8 cellular contexts compared by ENCODE assay signal in the genomic region with DNA sequence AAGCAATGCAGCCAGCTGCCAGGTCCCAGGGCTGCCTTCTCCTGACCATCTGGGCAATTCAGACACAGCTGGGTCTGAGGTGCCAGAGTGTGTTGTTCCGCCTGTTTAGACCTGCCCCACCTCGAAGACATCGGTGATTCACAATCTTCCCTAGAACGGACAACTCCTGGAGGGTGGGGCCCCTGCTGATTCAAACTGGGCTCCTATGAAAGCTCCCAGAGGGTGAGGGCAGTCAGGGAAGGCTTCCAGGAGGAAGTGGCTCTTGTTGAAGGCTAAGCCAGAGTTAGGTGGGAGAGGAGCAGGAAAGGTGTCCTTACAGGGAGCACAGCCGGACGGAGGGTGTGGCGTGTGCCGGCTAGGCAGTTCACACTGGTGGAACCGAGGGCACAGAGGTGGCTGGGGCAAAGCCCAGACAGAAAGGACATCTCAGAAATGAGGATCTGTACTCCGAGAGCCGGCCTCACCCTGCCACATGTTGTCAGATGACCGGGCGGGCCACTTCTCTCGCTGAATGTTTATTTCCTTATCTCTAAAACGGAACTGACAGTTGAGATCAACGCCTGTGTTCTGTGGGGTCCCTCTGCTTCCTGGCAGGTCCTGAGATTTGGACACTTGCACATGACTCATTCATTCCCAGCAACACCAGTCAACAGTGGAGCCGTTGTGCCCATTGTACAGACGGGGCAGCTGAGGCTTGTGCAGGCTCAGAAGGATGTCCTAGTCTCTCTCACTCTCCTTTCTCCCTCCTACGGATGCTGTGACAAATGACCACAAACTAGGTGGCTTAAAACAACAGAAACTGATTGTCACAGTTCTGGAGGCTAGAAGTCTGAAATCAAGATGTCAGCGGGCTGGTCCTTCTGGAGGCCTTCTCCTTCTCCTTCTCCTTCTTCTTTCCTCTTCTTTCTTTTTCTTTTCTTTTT. TPM values are rescaled to one million over a fixed set of nuclear protein-coding genes. Genes with fewer than 3 reads are reported as not detected.
DNase-seq lines count a peak whose midpoint lies in the region; ATAC-seq, FAIRE-seq and TF ChIP-seq lines count a peak whose summit lies in the region.

No MANE protein-coding gene starts in this region.

- POLR2A ChIA-PET in naive thymus-derived CD4-positive, alpha-beta T cell (lab: Charles Lee), result interaction anchor here (1.4 to 10.2 kb wide), 2 partner anchors 14 to 53 kb away, joined by 5 to 68 read pairs; no protein-coding TSS in a partner anchor

- no peaks in the 10 kb centered on the region for H3K36me3 Mint-ChIP-seq in naive thymus-derived CD4-positive, alpha-beta T cell

- H3K4me3 ChIP-seq in mammary epithelial cell (replicated peaks in 1 of 3; ENCODE audit: insufficient read depth in 1 of 3, low read depth in 2 of 3, low read length in 3 of 3), result no peak overlapping the region
- H3K4me3 ChIP-seq in naive thymus-derived CD4-positive, alpha-beta T cell (ENCODE audit: low read length), result no peak overlapping the region

- TF ChIP-seq CTCF in mammary epithelial cell (conservative IDR thresholded peaks at IDR 0.05 in 1 of 2, IDR thresholded peaks at IDR 0.05 in 1 of 2; ENCODE audit: extremely low read depth in 1 of 2, insufficient read depth in 1 of 2, low read depth in 1 of 2, low read length in 2 of 2), result no peak

- H3K4me2 ChIP-seq in mammary epithelial cell (ENCODE audit: insufficient read depth, low read depth, low read length), result no peak overlapping the region

- H3K79me2 ChIP-seq in mammary epithelial cell (ENCODE audit: insufficient read depth, low read length), result no peaks in the 10 kb centered on the region

- H3K9me3 Mint-ChIP-seq in naive thymus-derived CD4-positive, alpha-beta T cell, result no peaks in the 10 kb centered on the region

- dilution Hi-C loops in mammary epithelial cell (cut with HindIII; ENCODE audit: low sequenced_read_pairs), result no loop called here

- H3K9me3 ChIP-seq in mammary epithelial cell (replicated peaks; ENCODE audit: insufficient read depth, low read length), result no peaks in the 10 kb centered on the region
- H3K9me3 ChIP-seq in naive thymus-derived CD4-positive, alpha-beta T cell (ENCODE audit: control insufficient read depth in 2 of 3, low read length in 3 of 3), result no peaks in the 10 kb centered on the region

- peak; percentile 76 for ATAC-seq in naive thymus-derived CD4-positive, alpha-beta T cell
- ATAC-seq in HG03139 (IDR thresholded peaks at IDR 0.05; ENCODE audit: unreplicated experiment), result no peak

- no peaks in the 10 kb centered on the region for H3K36me3 ChIP-seq in mammary epithelial cell (ENCODE audit: insufficient read depth, low read length)
- H3K36me3 ChIP-seq in naive thymus-derived CD4-positive, alpha-beta T cell (ENCODE audit: control insufficient read depth in 2 of 3, insufficient read depth in 3 of 3, low read length in 3 of 3), result no peaks in the 10 kb centered on the region

- peak overlapping the region in 5 of 9 donors; percentile 28 to 87 (median 56) for H3K27ac Mint-ChIP-seq in naive thymus-derived CD4-positive, alpha-beta T cell

- no TSS peak for BruUV-seq in mammary epithelial cell (replicated peaks; lab: Mats Ljungman, UMichigan)

- no peak overlapping the region for H3K9ac ChIP-seq in mammary epithelial cell (ENCODE audit: insufficient read depth, low read length)

- WGBS in mammary epithelial cell (ENCODE audit: low coverage, missing lambda C conversion rate), result 68% methylated on average over 15 of the region's 20 CpGs

- no peaks in the 10 kb centered on the region for H3K27me3 ChIP-seq in mammary epithelial cell (ENCODE audit: insufficient read depth, low read length)
- no peaks in the 10 kb centered on the region for H3K27me3 ChIP-seq in naive thymus-derived CD4-positive, alpha-beta T cell (ENCODE audit: control insufficient read depth in 2 of 2, insufficient read depth in 2 of 2, low read length in 2 of 2)

- in situ Hi-C loops in mammary epithelial cell (cut with MboI; ENCODE audit: low sequenced_read_pairs in 2 of 2), result no loop called here

- H3K4me1 ChIP-seq in mammary epithelial cell (ENCODE audit: insufficient read depth, low read length), result peaks cover 42% of the 10 kb centered on the region
- peaks cover 16% of the 10 kb centered on the region in 2 donors for H3K4me1 ChIP-seq in naive thymus-derived CD4-positive, alpha-beta T cell (ENCODE audit: control insufficient read depth in 2 of 2, insufficient read depth in 2 of 2, low read length in 2 of 2)

- intact Hi-C loops in mammary epithelial cell (cut with micrococcal nuclease), result loop anchor here (1.0 kb wide), 2 partner anchors 26 to 27 kb away; no protein-coding TSS in a partner anchor
- intact Hi-C loops in naive thymus-derived CD4-positive, alpha-beta T cell (cut with micrococcal nuclease), result no loop called here

- peaks cover 26 to 51% (median 38%) of the 10 kb centered on the region in 7 donors for H3K4me1 Mint-ChIP-seq in naive thymus-derived CD4-positive, alpha-beta T cell

- TF ChIP-seq POLR2A in GM12892 (IDR thresholded peaks at IDR 0.05; ENCODE audit: low read depth, low read length), result no peak

- no peaks in the 10 kb centered on the region for H4K20me1 ChIP-seq in mammary epithelial cell (ENCODE audit: insufficient read depth, low read length)

- no peak overlapping the region for H2AFZ ChIP-seq in mammary epithelial cell (ENCODE audit: low read depth, low read length)

- DNase-seq in GM12892 (ENCODE audit: insufficient read length) (no peak), HUDEP-2 (lab: John Stamatoyannopoulos, UW; ENCODE audit: unreplicated experiment in 76 of 76) (peak; percentile 37 to 96 (median 89)), mammary epithelial cell (peak; percentile 94), NCI-H187 treated with DMSO at 0.1 percent for 48 hours (lab: John Stamatoyannopoulos, UW) (no peak), NCI-H748 (lab: John Stamatoyannopoulos, UW; ENCODE audit: unreplicated experiment) (no peak)
- peak in 1 of 9 donors; percentile 26 for DNase-seq in naive thymus-derived CD4-positive, alpha-beta T cell
- no peak for DNase-seq in stimulated activated CD4-positive, alpha-beta T cell treated with anti-CD3 and anti-CD28 coated beads, Interleukin-4, amount 100 ng/mL, for 24 hours

- peak; percentile 70 for FAIRE-seq in GM12892 (lab: Jason Lieb, UNC)

- peak overlapping the region in 1 of 10 donors; percentile 9 for H3K4me3 Mint-ChIP-seq in naive thymus-derived CD4-positive, alpha-beta T cell

- H3K27me3 Mint-ChIP-seq in naive thymus-derived CD4-positive, alpha-beta T cell, result peaks cover 0 to 10% (median 0%) of the 10 kb centered on the region in 5 donors

- no peak overlapping the region for H3K27ac ChIP-seq in mammary epithelial cell (ENCODE audit: insufficient read depth, low read depth, low read length)
- H3K27ac ChIP-seq in naive thymus-derived CD4-positive, alpha-beta T cell (ENCODE audit: low read depth, low read length), result no peak overlapping the region

- CTCF ChIA-PET in mammary epithelial cell (lab: Charles Lee; ENCODE audit: low non-redundant PET), result no interaction called here
- CTCF ChIA-PET in naive thymus-derived CD4-positive, alpha-beta T cell (lab: Charles Lee), result interaction anchor here (0.6 to 0.7 kb wide), 2 partner anchors 13 to 25 kb away, joined by 5 to 6 read pairs; no protein-coding TSS in a partner anchor

RNA-seq across cellular contexts. Expression of a gene that starts 26.9 kb away (rescaled TPM):
- polyA plus RNA-seq in GM12892 (2012; ENCODE audit: missing spikeins), result 138 TPM
- 100 to 1,000 TPM; 128 to 197 TPM for total RNA-seq in mammary epithelial cell
- 180 TPM for polyA plus RNA-seq in mammary epithelial cell
- polyA minus RNA-seq in mammary epithelial cell, result 276 TPM
- total RNA-seq in naive thymus-derived CD4-positive, alpha-beta T cell, result 100 to 1,000 TPM; 126 to 278 (median 208) TPM
- 100 to 1,000 TPM; 525 to 563 TPM for polyA plus RNA-seq in naive thymus-derived CD4-positive, alpha-beta T cell

RNA-seq across cellular contexts. Expression of a gene that starts 54.6 kb away (rescaled TPM):
- polyA plus RNA-seq in GM12892 (2012; ENCODE audit: missing spikeins), result 23.2 TPM
- 10 to 100 TPM; 14.2 to 32.7 TPM for total RNA-seq in mammary epithelial cell
- 14.2 TPM for polyA plus RNA-seq in mammary epithelial cell
- 13.4 TPM for polyA minus RNA-seq in mammary epithelial cell
- total RNA-seq in naive thymus-derived CD4-positive, alpha-beta T cell, result 10 to 100 TPM; 17.0 to 86.8 (median 34.4) TPM
- polyA plus RNA-seq in naive thymus-derived CD4-positive, alpha-beta T cell, result 10 to 100 TPM; 21.3 to 34.3 TPM

Comparison
In these comparisons a context has a peak if more than half of its experiments do, and no peak if none do; other contexts are left out.
1. DNase-seq: peak in HUDEP-2 (76 of 76) and mammary epithelial cell (single experiment); none in GM12892 (single experiment), NCI-H187 treated with DMSO at 0.1 percent for 48 hours (single experiment), stimulated activated CD4-positive, alpha-beta T cell treated with anti-CD3 and anti-CD28 coated beads, Interleukin-4, amount 100 ng/mL, for 24 hours (single experiment) and NCI-H748 (single experiment).